In the genomic region with DNA sequence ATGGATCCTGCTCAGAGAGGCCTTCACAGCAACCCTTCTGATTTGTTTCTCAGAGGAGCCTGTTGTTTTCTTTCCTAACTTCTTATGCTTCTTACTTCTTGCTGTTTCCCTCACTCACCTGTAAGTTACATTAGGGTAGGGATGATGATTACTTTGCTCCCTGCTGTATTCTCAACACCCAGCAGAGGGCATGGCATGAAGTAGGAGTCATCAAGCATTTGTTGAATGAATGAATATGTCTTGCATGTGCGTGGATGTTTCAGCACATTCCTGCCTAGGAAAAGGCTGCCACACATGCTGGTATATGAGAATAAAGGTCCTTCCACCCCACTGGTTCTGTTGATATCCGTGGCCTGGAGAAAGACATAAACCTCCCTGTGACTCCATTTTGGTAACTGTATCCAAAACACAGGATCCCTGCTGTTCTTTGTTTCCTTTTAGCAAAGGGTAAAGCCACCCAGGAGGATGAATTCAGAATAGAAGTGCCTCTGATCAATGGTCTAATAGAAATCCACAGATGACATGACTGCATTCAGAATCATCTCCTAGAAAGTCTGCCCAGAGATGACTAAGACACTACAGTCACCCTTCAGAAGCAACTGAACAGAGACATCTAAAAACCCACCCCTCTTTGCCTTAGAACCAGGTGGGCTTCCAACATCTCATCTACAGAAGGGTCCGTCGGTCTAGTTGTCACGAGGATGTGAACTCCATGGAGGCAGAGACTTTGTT, we compare ENCODE assay signal across 1 cellular context.
TF ChIP-seq lines count a peak whose summit lies in the region.

No MANE protein-coding gene starts in this region.

TF ChIP-seq in HEK293T, 16 proteins besides CTCF, POLR2A, EP300 and RAD21 (continued from another document):
- TF ChIP-seq BHLHE40 (IDR thresholded peaks at IDR 0.05; ENCODE audit: borderline replicate concordance): no peak
- TF ChIP-seq L3MBTL2 (conservative IDR thresholded peaks at IDR 0.05): no peak
- TF ChIP-seq HDGF (IDR thresholded peaks at IDR 0.05; ENCODE audit: borderline replicate concordance): no peak
- TF ChIP-seq FOXK2 (IDR thresholded peaks at IDR 0.05): no peak
- TF ChIP-seq SUZ12 (IDR thresholded peaks at IDR 0.05): no peak
- TF ChIP-seq ELF4 (IDR thresholded peaks at IDR 0.05): no peak
- no peak for TF ChIP-seq SP1 (IDR thresholded peaks at IDR 0.05)
